Comparison of ENCODE assay signal across 9 cellular contexts in the genomic region with DNA sequence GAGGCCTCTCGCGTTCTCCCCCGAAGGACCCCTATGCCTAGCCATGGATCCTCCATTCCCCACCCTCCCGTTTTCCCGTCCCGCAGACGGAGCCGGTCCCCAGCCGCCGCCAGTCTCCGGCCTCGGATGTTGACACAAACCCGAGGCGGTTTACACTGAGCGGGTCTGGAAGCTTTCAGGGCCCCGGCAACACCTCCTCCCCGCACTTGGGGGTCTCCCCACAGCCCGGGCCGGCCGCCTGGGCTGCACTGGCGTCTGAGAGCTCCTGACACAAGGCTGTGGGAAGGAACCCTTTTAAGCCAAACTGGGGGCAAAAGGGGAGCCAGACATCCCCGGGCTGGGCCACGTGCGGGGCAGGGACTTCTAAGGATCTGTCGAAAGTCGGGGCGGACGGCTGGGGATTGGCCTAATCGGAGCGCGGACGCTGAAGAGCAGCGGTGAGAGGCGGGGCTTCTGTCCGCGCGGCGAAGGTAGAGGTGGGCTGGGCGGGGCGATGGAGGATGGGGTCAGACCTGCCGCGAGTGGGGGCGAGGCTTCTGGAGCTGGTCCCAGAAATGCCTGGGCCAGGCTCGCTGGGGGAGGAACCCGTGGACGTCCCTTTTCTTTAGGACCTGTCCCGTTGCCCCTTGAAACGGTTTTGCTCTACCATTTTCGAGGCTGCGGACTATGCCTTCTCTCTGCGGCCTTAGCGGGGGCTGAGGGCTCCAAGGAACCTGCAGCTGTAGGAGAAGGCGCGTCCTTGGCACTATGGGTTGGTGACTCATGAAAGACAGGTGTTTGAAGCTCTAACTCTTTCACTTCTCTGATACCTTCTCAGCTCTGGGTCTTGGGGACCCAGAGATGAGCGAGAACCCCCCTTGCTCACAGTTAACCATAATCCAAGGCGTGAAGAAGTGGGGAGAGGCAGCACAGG. TPM values are rescaled to one million over a fixed set of nuclear protein-coding genes. Genes with fewer than 3 reads are reported as not detected.
DNase-seq lines count a peak whose midpoint lies in the region; ATAC-seq and TF ChIP-seq lines count a peak whose summit lies in the region.
"Had no signal": no experiment of that assay in that cellular context is flagged by ENCODE, and none has a peak within 500 bp of the region (broad histone marks: within the 10 kb centered on the region; RNA-seq: fewer than 3 reads in every experiment).

No MANE protein-coding gene starts in this region.

- H3K27me3 ChIP-seq in SK-N-SH (ENCODE audit: insufficient read depth): peaks cover 40% of the 10 kb centered on the region

- H3K36me3 ChIP-seq in SK-N-SH (replicated peaks in 1 of 2; ENCODE audit: control insufficient read depth in 1 of 2, insufficient read depth in 2 of 2, low read length in 1 of 2): no peaks in the 10 kb centered on the region
- H3K36me3 ChIP-seq: BLaER1 treated with 17β-estradiol and CSF1 and Interleukin-3, amounts not matched to agents 10 nM and 100 nM had no signal

- 57% methylated on average over 41 of the region's 56 CpGs for WGBS in SK-N-SH (ENCODE audit: low lambda C conversion rate)

- ATAC-seq in SK-N-SH treated with all-trans-retinoic acid at 6 μM for 48 hours (no peak), HG02981 (IDR thresholded peaks at IDR 0.05; ENCODE audit: unreplicated experiment) (no peak)
- no peak for ATAC-seq in stimulated activated naive B cell treated with anti-CD40 and anti-IgM and Interleukin-4, amounts not matched to agents 10 μg/mL and 1 μg/mL and 100 μg/mL, for 72 hours (replicated peaks)

- H2AFZ ChIP-seq in SK-N-SH (ENCODE audit: low read depth): no peak overlapping the region

- peaks cover 53% of the 10 kb centered on the region for H3K27me3 Mint-ChIP-seq in activated CD4-positive, alpha-beta memory T cell treated with anti-CD3 and anti-CD28 coated beads, Interleukin-2, amount 10 ng/mL, durations not matched to agents 7 days and 5 days
- peaks cover 58 to 82% of the 10 kb centered on the region in 2 donors for H3K27me3 Mint-ChIP-seq in stimulated activated naive B cell treated with anti-CD40 and anti-IgM and Interleukin-4, amounts not matched to agents 10 μg/mL and 1 μg/mL and 100 μg/mL, for 72 hours

- CTCF ChIA-PET in SK-N-SH (lab: Yijun Ruan, JAX): interaction anchor here (0.8 to 8.0 kb wide), 10 partner anchors 10 to 86 kb away, joined by 3 to 61 read pairs (median 14); a partner anchor contains a TSS
- CTCF ChIA-PET in activated CD4-positive, alpha-beta memory T cell treated with anti-CD3 and anti-CD28 coated beads, Interleukin-2, amount 10 ng/mL, durations not matched to agents 7 days and 5 days (lab: Charles Lee): interaction anchor here (0.9 to 1.5 kb wide), 6 partner anchors 9 to 35 kb away, joined by 3 to 14 read pairs (median 4); no protein-coding TSS in a partner anchor

- TF ChIP-seq EP300 in SK-N-SH (IDR thresholded peaks at IDR 0.05; ENCODE audit: borderline replicate concordance in 1 of 2, low read depth in 1 of 2, low read length in 1 of 2): no peak

- H3K9me2 ChIP-seq in SK-N-SH: no peaks in the 10 kb centered on the region

- H4K20me1 ChIP-seq in SK-N-SH (ENCODE audit: insufficient read depth): no peaks in the 10 kb centered on the region

- no peak for TF ChIP-seq CTCF in SK-N-SH (IDR thresholded peaks at IDR 0.05)

- H3K4me1 ChIP-seq in SK-N-SH (ENCODE audit: control insufficient read depth in 1 of 2, insufficient read depth in 2 of 2, low read depth in 1 of 2, low read length in 1 of 2): peaks cover 0 to 32% of the 10 kb centered on the region in 2 experiments; a peak in 2 of 4 replicates

- DNase-seq in SK-N-SH (peak; percentile 76), iPS-NIHi11 (ENCODE audit: low spot score) (peak; percentile 59), NCI-H1048 (lab: John Stamatoyannopoulos, UW) (no peak), HK-2 (ENCODE audit: unreplicated experiment) (no peak)
- no peak for DNase-seq in activated CD4-positive, alpha-beta memory T cell treated with anti-CD3 and anti-CD28 coated beads, Interleukin-2, amount 10 ng/mL, durations not matched to agents 7 days and 5 days
- no peak for DNase-seq in stimulated activated naive B cell treated with anti-CD40 and anti-IgM and Interleukin-4, amounts not matched to agents 10 μg/mL and 1 μg/mL and 100 μg/mL, for 72 hours

- H3K9ac ChIP-seq in SK-N-SH: no peak overlapping the region

- POLR2A ChIA-PET in SK-N-SH (lab: Yijun Ruan, JAX): interaction anchor here (2.1 to 2.5 kb wide), 3 partner anchors 9 to 33 kb away, joined by 10 to 24 read pairs (median 13); a partner anchor contains a TSS
- POLR2A ChIA-PET in activated CD4-positive, alpha-beta memory T cell treated with anti-CD3 and anti-CD28 coated beads, Interleukin-2, amount 10 ng/mL, durations not matched to agents 7 days and 5 days (lab: Charles Lee): interaction anchor here (0.9 to 1.5 kb wide), 7 partner anchors 20 to 1133 kb away, joined by 3 to 6 read pairs (median 3); a partner anchor contains a TSS

- no peak for TF ChIP-seq RAD21 in SK-N-SH (IDR thresholded peaks at IDR 0.05; ENCODE audit: low read length)

- H3K79me2 ChIP-seq in SK-N-SH (ENCODE audit: insufficient read depth): no peaks in the 10 kb centered on the region

- peaks cover 28% of the 10 kb centered on the region for H3K4me1 Mint-ChIP-seq in activated CD4-positive, alpha-beta memory T cell treated with anti-CD3 and anti-CD28 coated beads, Interleukin-2, amount 10 ng/mL, durations not matched to agents 7 days and 5 days
- peaks cover 12 to 28% of the 10 kb centered on the region in 2 donors for H3K4me1 Mint-ChIP-seq in stimulated activated naive B cell treated with anti-CD40 and anti-IgM and Interleukin-4, amounts not matched to agents 10 μg/mL and 1 μg/mL and 100 μg/mL, for 72 hours

- H3K27ac ChIP-seq in SK-N-SH (ENCODE audit: low read depth in 2 of 2, low read length in 1 of 2): no peak overlapping the region; a peak in 1 of 4 replicates

- no peaks in the 10 kb centered on the region for H3K9me3 Mint-ChIP-seq in activated CD4-positive, alpha-beta memory T cell treated with anti-CD3 and anti-CD28 coated beads, Interleukin-2, amount 10 ng/mL, durations not matched to agents 7 days and 5 days
- no peaks in the 10 kb centered on the region for H3K9me3 Mint-ChIP-seq in stimulated activated naive B cell treated with anti-CD40 and anti-IgM and Interleukin-4, amounts not matched to agents 10 μg/mL and 1 μg/mL and 100 μg/mL, for 72 hours

- peak overlapping the region in 1 of 2 experiments; percentile 49; a peak in 2 of 4 replicates for H3K4me3 ChIP-seq in SK-N-SH (ENCODE audit: low read depth in 2 of 2, low read length in 1 of 2)

- no peaks in the 10 kb centered on the region for H3F3A ChIP-seq in SK-N-SH (replicated peaks; ENCODE audit: insufficient read depth)

- H3K4me2 ChIP-seq in SK-N-SH: peak overlapping the region; percentile 81

- no peaks in the 10 kb centered on the region for H3K9me3 ChIP-seq in SK-N-SH
- H3K9me3 ChIP-seq: BLaER1 treated with 17β-estradiol and CSF1 and Interleukin-3, amounts not matched to agents 10 nM and 100 nM had no signal

- H3K27ac Mint-ChIP-seq in activated CD4-positive, alpha-beta memory T cell treated with anti-CD3 and anti-CD28 coated beads, Interleukin-2, amount 10 ng/mL, durations not matched to agents 7 days and 5 days: no peak overlapping the region
- H3K27ac Mint-ChIP-seq in stimulated activated naive B cell treated with anti-CD40 and anti-IgM and Interleukin-4, amounts not matched to agents 10 μg/mL and 1 μg/mL and 100 μg/mL, for 72 hours: no peak overlapping the region

- H3K4me3 Mint-ChIP-seq in activated CD4-positive, alpha-beta memory T cell treated with anti-CD3 and anti-CD28 coated beads, Interleukin-2, amount 10 ng/mL, durations not matched to agents 7 days and 5 days: peak overlapping the region; percentile 74
- H3K4me3 Mint-ChIP-seq in stimulated activated naive B cell treated with anti-CD40 and anti-IgM and Interleukin-4, amounts not matched to agents 10 μg/mL and 1 μg/mL and 100 μg/mL, for 72 hours: peak overlapping the region; percentile 36 to 79

- no peaks in the 10 kb centered on the region for H3K36me3 Mint-ChIP-seq in activated CD4-positive, alpha-beta memory T cell treated with anti-CD3 and anti-CD28 coated beads, Interleukin-2, amount 10 ng/mL, durations not matched to agents 7 days and 5 days (ENCODE audit: low read depth)
- H3K36me3 Mint-ChIP-seq in stimulated activated naive B cell treated with anti-CD40 and anti-IgM and Interleukin-4, amounts not matched to agents 10 μg/mL and 1 μg/mL and 100 μg/mL, for 72 hours: peaks cover 0 to 2% of the 10 kb centered on the region in 2 donors

TF ChIP-seq in SK-N-SH treated with all-trans-retinoic acid at 6 μM for 48 hours, 23 proteins besides CTCF, POLR2A, EP300 and RAD21:
- no peak for TF ChIP-seq RARB (CRISPR knock-in tag; IDR thresholded peaks at IDR 0.05)
- no peak for TF ChIP-seq BACH2 (CRISPR knock-in tag; IDR thresholded peaks at IDR 0.05; ENCODE audit: borderline replicate concordance)

RNA-seq across cellular contexts. Expression of a gene that starts 1.2 kb away (rescaled TPM):
- polyA plus RNA-seq in SK-N-SH (2012; rRNA removed): 0.15 and 0.55 TPM in 2 replicates
- polyA plus RNA-seq in SK-N-SH (2012; cell fraction: cytosol; rRNA removed): 0.33 and 0.90 TPM in 2 replicates
- 0.15 and 0.21 TPM in 2 replicates for polyA plus RNA-seq in SK-N-SH (2012; cell fraction: nucleus; rRNA removed)
- 1 to 10 TPM; 2.4 to 2.6 TPM for total RNA-seq in activated CD4-positive, alpha-beta memory T cell treated with anti-CD3 and anti-CD28 coated beads, Interleukin-2, amount 10 ng/mL, durations not matched to agents 7 days and 5 days

RNA-seq across cellular contexts. Expression of a gene that starts 20.5 kb away (rescaled TPM):
- polyA plus RNA-seq in SK-N-SH (2012; rRNA removed): 0.12 and 0.73 TPM in 2 replicates
- polyA plus RNA-seq in SK-N-SH (2012; cell fraction: cytosol; rRNA removed): 0.26 and 0.60 TPM in 2 replicates
- 0.13 and 1.6 TPM in 2 replicates for polyA plus RNA-seq in SK-N-SH (2012; cell fraction: nucleus; rRNA removed)
- not detected for total RNA-seq in activated CD4-positive, alpha-beta memory T cell treated with anti-CD3 and anti-CD28 coated beads, Interleukin-2, amount 10 ng/mL, durations not matched to agents 7 days and 5 days

RNA-seq across cellular contexts. Expression of a gene that starts 46.3 kb away (rescaled TPM):
- 78.4 and 105 TPM in 2 replicates for polyA plus RNA-seq in SK-N-SH (2012; rRNA removed)
- polyA plus RNA-seq in SK-N-SH (2012; cell fraction: cytosol; rRNA removed): 67.3 and 86.0 TPM in 2 replicates
- polyA plus RNA-seq in SK-N-SH (2012; cell fraction: nucleus; rRNA removed): 91.3 and 92.7 TPM in 2 replicates
- total RNA-seq in activated CD4-positive, alpha-beta memory T cell treated with anti-CD3 and anti-CD28 coated beads, Interleukin-2, amount 10 ng/mL, durations not matched to agents 7 days and 5 days: 10 to 100 TPM; 52.3 to 57.4 TPM

RNA-seq across cellular contexts. Expression of a gene that starts 53.0 kb away (rescaled TPM):
- not detected in 2 replicates for polyA plus RNA-seq in SK-N-SH (2012; rRNA removed)
- not detected in 2 replicates for polyA plus RNA-seq in SK-N-SH (2012; cell fraction: cytosol; rRNA removed)
- not detected in 2 replicates for polyA plus RNA-seq in SK-N-SH (2012; cell fraction: nucleus; rRNA removed)
- not detected for total RNA-seq in activated CD4-positive, alpha-beta memory T cell treated with anti-CD3 and anti-CD28 coated beads, Interleukin-2, amount 10 ng/mL, durations not matched to agents 7 days and 5 days

Comparison
In these comparisons a context has a peak if more than half of its experiments do, and no peak if none do; other contexts are left out.
1. DNase-seq: peak in SK-N-SH (single experiment) and iPS-NIHi11 (single experiment); none in activated CD4-positive, alpha-beta memory T cell treated with anti-CD3 and anti-CD28 coated beads, Interleukin-2, amount 10 ng/mL, durations not matched to agents 7 days and 5 days (single experiment), stimulated activated naive B cell treated with anti-CD40 and anti-IgM and Interleukin-4, amounts not matched to agents 10 μg/mL and 1 μg/mL and 100 μg/mL, for 72 hours (single experiment), NCI-H1048 (single experiment) and HK-2 (single experiment).